In genomic region chr2:61125798-61126197, GRCh38 we compare ENCODE assay signal across 23 cellular contexts.
"Had no signal": no experiment of that assay in that cellular context is flagged by ENCODE, and none has a peak within 500 bp of the region (broad histone marks: within the 10 kb centered on the region; RNA-seq: fewer than 3 reads in every experiment).

No MANE protein-coding gene starts in this region.

- H3K4me2 ChIP-seq: SK-N-SH had no signal

- FAIRE-seq: TTC549 had no signal

- H3K4me1 ChIP-seq: ascending aorta, Peyer's patch, SJSA1 had no signal

- H3K27me3 ChIP-seq: ascending aorta, cardiac muscle cell, Peyer's patch, SJSA1 had no signal

- DNase-seq: activated CD4-positive, alpha-beta T cell treated with anti-CD3 and anti-CD28 coated beads, Interleukin-2, amount 10 ng/mL, durations not matched to agents 24 days and 14 days; activated CD4-positive, alpha-beta T cell treated with anti-CD3 and anti-CD28 coated beads, Interleukin-2, amount 50 U/mL, for 48 hours; activated CD8-positive, alpha-beta T cell treated with anti-CD3 and anti-CD28 coated beads, Interleukin-2, amount 10 ng/mL, durations not matched to agents 7 days and 5 days; activated gamma-delta T cell; activated naive CD4-positive, alpha-beta T cell treated with Interleukin-2 at 50 U/mL for 16 hours; activated naive CD8-positive, alpha-beta T cell treated with anti-CD3 and anti-CD28 coated beads, Interleukin-2, amount 10 ng/mL, durations not matched to agents 7 days and 5 days; activated T-cell treated with anti-CD3 and anti-CD28 coated beads, Interleukin-2, amount 50 U/mL, for 24 hours; amygdala; KBM-7; NCI-H1092; NCI-H146; NCI-H187 treated with DMSO at 0.1 percent for 48 hours; NCI-H2081; NCI-H345; NCI-H524 treated with DMSO at 0.1 percent for 48 hours; PC-3; Peyer's patch; SHP77 treated with DMSO at 0.1 percent for 48 hours; SK-N-SH had no signal

- H3K9me3 ChIP-seq: ascending aorta, Peyer's patch, SJSA1, SK-N-SH had no signal

- ATAC-seq: activated CD8-positive, alpha-beta T cell treated with anti-CD3 and anti-CD28 coated beads, Interleukin-2, amount 10 ng/mL, durations not matched to agents 7 days and 5 days; PC-3 had no signal

- H3K36me3 ChIP-seq: ascending aorta, Peyer's patch had no signal

- H3K27ac ChIP-seq: ascending aorta, cardiac muscle cell, Peyer's patch, SJSA1 had no signal

- H3K9ac ChIP-seq: SK-N-SH had no signal

- H3K4me3 ChIP-seq: ascending aorta, cardiac muscle cell, Peyer's patch, SJSA1 had no signal
